Comparison of ENCODE assay signal across 18 cellular contexts in genomic region chr4:102843273-102843672, GRCh38.
"Had no signal": no experiment of that assay in that cellular context is flagged by ENCODE, and none has a peak within 500 bp of the region (broad histone marks: within the 10 kb centered on the region; RNA-seq: fewer than 3 reads in every experiment).

No MANE protein-coding gene starts in this region.

- H3K27me3 ChIP-seq: brain microvascular endothelial cell, gastroesophageal sphincter, tibial nerve, vagina had no signal

- H3K4me3 Mint-ChIP-seq: activated CD8-positive, alpha-beta memory T cell treated with anti-CD3 and anti-CD28 coated beads, Interleukin-2, amount 10 ng/mL, durations not matched to agents 7 days and 5 days; activated naive CD8-positive, alpha-beta T cell; activated T-cell treated with anti-CD3 and anti-CD28 coated beads, Interleukin-2, amount 50 U/mL, for 24 hours; natural killer cell treated with Interleukin-12 subunit alpha and Interleukin-12 subunit beta and Interleukin-15 and Interleukin-18, amount 100 ng/mL, for 72 hours; stimulated activated memory B cell treated with anti-CD40 and anti-IgM and Interleukin-4, amounts not matched to agents 10 μg/mL and 1 μg/mL and 100 μg/mL, for 72 hours had no signal

- H3K9me3 Mint-ChIP-seq: activated T-cell treated with anti-CD3 and anti-CD28 coated beads, Interleukin-2, amount 50 U/mL, for 24 hours; natural killer cell treated with Interleukin-12 subunit alpha and Interleukin-12 subunit beta and Interleukin-15 and Interleukin-18, amount 100 ng/mL, for 72 hours; stimulated activated memory B cell treated with anti-CD40 and anti-IgM and Interleukin-4, amounts not matched to agents 10 μg/mL and 1 μg/mL and 100 μg/mL, for 72 hours had no signal

- H3K4me1 Mint-ChIP-seq: stimulated activated memory B cell treated with anti-CD40 and anti-IgM and Interleukin-4, amounts not matched to agents 10 μg/mL and 1 μg/mL and 100 μg/mL, for 72 hours had no signal

- H3K27ac ChIP-seq: brain microvascular endothelial cell, gastroesophageal sphincter, tibial nerve, vagina had no signal

- ATAC-seq: activated CD8-positive, alpha-beta memory T cell treated with anti-CD3 and anti-CD28 coated beads, Interleukin-2, amount 10 ng/mL, durations not matched to agents 7 days and 5 days; gastroesophageal sphincter; left ventricle myocardium superior; natural killer cell treated with Interleukin-12 subunit alpha and Interleukin-12 subunit beta and Interleukin-15 and Interleukin-18, amount 100 ng/mL, for 72 hours; stimulated activated memory B cell treated with anti-CD40 and anti-IgM and Interleukin-4, amounts not matched to agents 10 μg/mL and 1 μg/mL and 100 μg/mL, for 72 hours had no signal

- H3K36me3 ChIP-seq: brain microvascular endothelial cell, vagina had no signal

- H3K4me3 ChIP-seq: gastroesophageal sphincter, tibial nerve, vagina had no signal

- H3K9me3 ChIP-seq: gastroesophageal sphincter, tibial nerve, vagina had no signal

- H3K36me3 Mint-ChIP-seq: natural killer cell treated with Interleukin-12 subunit alpha and Interleukin-12 subunit beta and Interleukin-15 and Interleukin-18, amount 100 ng/mL, for 72 hours had no signal

- H3K27ac Mint-ChIP-seq: activated CD8-positive, alpha-beta memory T cell treated with anti-CD3 and anti-CD28 coated beads, Interleukin-2, amount 10 ng/mL, durations not matched to agents 7 days and 5 days; activated naive CD8-positive, alpha-beta T cell; activated T-cell treated with anti-CD3 and anti-CD28 coated beads, Interleukin-2, amount 50 U/mL, for 24 hours; natural killer cell treated with Interleukin-12 subunit alpha and Interleukin-12 subunit beta and Interleukin-15 and Interleukin-18, amount 100 ng/mL, for 72 hours; stimulated activated memory B cell treated with anti-CD40 and anti-IgM and Interleukin-4, amounts not matched to agents 10 μg/mL and 1 μg/mL and 100 μg/mL, for 72 hours had no signal

- DNase-seq: activated CD4-positive, alpha-beta T cell treated with anti-CD3 and anti-CD28 coated beads, Interleukin-2, amount 50 U/mL, for 4 hours; activated CD4-positive, CD25-positive, alpha-beta regulatory T cell treated with anti-CD3 and anti-CD28 coated beads, Interleukin-2, amount 50 U/mL, for 72 hours; activated CD8-positive, alpha-beta memory T cell treated with anti-CD3 and anti-CD28 coated beads, Interleukin-2, amount 10 ng/mL, durations not matched to agents 7 days and 5 days; activated effector memory CD4-positive, alpha-beta T cell treated with anti-CD3 and anti-CD28 coated beads, Interleukin-2, amount 50 U/mL, for 16 hours; activated T-cell treated with anti-CD3 and anti-CD28 coated beads, Interleukin-2, amount 50 U/mL, for 24 hours; anterior cingulate cortex; brain microvascular endothelial cell; cerebellar nuclear complex; effector CD8-positive, alpha-beta T cell; islet precursor cell; left ventricle myocardium superior; substantia nigra had no signal

- H3K4me1 ChIP-seq: gastroesophageal sphincter, tibial nerve, vagina had no signal
